ENCODE assay signal across 1 cellular context in the genomic region with DNA sequence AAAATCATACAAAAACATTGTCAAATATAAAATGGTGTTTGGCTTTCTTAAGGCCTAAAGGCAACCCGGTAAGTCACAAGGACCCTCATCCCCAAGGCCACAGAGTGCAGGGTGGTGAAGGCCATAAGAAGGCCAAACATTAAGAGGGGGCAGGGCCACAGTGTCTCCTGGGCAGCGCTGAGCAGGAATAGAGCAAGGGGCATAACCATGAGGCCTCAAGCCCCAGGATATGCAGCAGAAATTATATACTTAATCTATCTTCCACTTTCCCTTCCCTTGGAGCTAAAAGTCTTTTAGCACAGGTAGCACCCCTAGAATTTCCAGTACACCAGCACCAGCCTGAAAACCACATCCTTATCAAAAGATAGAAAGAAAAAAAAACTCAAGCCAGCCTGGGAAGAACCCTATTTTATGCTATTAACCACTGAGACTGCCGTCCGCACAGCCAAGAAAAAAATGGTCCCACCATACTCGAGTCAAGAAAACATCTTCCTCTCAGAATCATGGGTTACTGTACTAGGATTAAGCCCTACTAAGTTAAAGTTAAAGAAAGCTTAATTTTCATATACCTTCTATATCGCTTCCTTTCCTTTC.
TF ChIP-seq lines count a peak whose summit lies in the region.

No MANE protein-coding gene starts in this region.

TF ChIP-seq in K562, 482 proteins besides CTCF, POLR2A, EP300 and RAD21:
- TF ChIP-seq CBX1 (IDR thresholded peaks at IDR 0.05; ENCODE audit: low read depth) (no peak), RB1 (IDR thresholded peaks at IDR 0.05; ENCODE audit: low read depth) (no peak), HNRNPH1 (optimal IDR thresholded peaks at IDR 0.05; ENCODE audit: low read depth, low read length) (no peak)
- TF ChIP-seq, protein P1, sequence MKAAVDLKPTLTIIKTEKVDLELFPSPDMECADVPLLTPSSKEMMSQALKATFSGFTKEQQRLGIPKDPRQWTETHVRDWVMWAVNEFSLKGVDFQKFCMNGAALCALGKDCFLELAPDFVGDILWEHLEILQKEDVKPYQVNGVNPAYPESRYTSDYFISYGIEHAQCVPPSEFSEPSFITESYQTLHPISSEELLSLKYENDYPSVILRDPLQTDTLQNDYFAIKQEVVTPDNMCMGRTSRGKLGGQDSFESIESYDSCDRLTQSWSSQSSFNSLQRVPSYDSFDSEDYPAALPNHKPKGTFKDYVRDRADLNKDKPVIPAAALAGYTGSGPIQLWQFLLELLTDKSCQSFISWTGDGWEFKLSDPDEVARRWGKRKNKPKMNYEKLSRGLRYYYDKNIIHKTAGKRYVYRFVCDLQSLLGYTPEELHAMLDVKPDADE (conservative IDR thresholded peaks at IDR 0.05; ENCODE audit: control insufficient read depth, low read depth, low read length) = no peak
- TF ChIP-seq, protein P2, sequence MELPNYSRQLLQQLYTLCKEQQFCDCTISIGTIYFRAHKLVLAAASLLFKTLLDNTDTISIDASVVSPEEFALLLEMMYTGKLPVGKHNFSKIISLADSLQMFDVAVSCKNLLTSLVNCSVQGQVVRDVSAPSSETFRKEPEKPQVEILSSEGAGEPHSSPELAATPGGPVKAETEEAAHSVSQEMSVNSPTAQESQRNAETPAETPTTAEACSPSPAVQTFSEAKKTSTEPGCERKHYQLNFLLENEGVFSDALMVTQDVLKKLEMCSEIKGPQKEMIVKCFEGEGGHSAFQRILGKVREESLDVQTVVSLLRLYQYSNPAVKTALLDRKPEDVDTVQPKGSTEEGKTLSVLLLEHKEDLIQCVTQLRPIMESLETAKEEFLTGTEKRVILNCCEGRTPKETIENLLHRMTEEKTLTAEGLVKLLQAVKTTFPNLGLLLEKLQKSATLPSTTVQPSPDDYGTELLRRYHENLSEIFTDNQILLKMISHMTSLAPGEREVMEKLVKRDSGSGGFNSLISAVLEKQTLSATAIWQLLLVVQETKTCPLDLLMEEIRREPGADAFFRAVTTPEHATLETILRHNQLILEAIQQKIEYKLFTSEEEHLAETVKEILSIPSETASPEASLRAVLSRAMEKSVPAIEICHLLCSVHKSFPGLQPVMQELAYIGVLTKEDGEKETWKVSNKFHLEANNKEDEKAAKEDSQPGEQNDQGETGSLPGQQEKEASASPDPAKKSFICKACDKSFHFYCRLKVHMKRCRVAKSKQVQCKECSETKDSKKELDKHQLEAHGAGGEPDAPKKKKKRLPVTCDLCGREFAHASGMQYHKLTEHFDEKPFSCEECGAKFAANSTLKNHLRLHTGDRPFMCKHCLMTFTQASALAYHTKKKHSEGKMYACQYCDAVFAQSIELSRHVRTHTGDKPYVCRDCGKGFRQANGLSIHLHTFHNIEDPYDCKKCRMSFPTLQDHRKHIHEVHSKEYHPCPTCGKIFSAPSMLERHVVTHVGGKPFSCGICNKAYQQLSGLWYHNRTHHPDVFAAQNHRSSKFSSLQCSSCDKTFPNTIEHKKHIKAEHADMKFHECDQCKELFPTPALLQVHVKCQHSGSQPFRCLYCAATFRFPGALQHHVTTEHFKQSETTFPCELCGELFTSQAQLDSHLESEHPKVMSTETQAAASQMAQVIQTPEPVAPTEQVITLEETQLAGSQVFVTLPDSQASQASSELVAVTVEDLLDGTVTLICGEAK (IDR thresholded peaks at IDR 0.05) = no peak
- TF ChIP-seq, protein P2 (CRISPR knock-in tag; IDR thresholded peaks at IDR 0.05) = no peak
- TF ChIP-seq, protein P3, sequence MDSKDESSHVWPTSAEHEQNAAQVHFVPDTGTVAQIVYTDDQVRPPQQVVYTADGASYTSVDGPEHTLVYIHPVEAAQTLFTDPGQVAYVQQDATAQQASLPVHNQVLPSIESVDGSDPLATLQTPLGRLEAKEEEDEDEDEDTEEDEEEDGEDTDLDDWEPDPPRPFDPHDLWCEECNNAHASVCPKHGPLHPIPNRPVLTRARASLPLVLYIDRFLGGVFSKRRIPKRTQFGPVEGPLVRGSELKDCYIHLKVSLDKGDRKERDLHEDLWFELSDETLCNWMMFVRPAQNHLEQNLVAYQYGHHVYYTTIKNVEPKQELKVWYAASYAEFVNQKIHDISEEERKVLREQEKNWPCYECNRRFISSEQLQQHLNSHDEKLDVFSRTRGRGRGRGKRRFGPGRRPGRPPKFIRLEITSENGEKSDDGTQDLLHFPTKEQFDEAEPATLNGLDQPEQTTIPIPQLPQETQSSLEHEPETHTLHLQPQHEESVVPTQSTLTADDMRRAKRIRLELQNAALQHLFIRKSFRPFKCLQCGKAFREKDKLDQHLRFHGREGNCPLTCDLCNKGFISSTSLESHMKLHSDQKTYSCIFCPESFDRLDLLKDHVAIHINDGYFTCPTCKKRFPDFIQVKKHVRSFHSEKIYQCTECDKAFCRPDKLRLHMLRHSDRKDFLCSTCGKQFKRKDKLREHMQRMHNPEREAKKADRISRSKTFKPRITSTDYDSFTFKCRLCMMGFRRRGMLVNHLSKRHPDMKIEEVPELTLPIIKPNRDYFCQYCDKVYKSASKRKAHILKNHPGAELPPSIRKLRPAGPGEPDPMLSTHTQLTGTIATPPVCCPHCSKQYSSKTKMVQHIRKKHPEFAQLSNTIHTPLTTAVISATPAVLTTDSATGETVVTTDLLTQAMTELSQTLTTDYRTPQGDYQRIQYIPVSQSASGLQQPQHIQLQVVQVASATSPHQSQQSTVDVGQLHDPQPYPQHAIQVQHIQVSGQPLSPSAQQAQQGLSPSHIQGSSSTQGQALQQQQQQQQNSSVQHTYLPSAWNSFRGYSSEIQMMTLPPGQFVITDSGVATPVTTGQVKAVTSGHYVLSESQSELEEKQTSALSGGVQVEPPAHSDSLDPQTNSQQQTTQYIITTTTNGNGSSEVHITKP (IDR thresholded peaks at IDR 0.05; ENCODE audit: partially characterized antibody) = peak; percentile 42
- TF ChIP-seq, protein P4, sequence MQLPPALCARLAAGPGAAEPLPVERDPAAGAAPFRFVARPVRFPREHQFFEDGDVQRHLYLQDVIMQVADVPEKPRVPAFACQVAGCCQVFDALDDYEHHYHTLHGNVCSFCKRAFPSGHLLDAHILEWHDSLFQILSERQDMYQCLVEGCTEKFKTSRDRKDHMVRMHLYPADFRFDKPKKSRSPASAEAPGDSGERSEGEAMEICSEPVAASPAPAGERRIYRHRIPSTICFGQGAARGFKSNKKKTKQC (CRISPR knock-in tag; IDR thresholded peaks at IDR 0.05) = no peak
